Comparison of ENCODE assay signal across 1 cellular context in genomic region chr12:53727310-53728041, GRCh38.
A peak's percentile ranks its signal among the peaks of the same experiment; 100 is the strongest.
TF ChIP-seq lines count a peak whose summit lies in the region.

Gene CALCOCO1 (minus strand): TSS chr12:53727452. CDS start chr12:53725242, 2,210 bp downstream.

TF ChIP-seq in K562, 482 proteins besides CTCF, POLR2A, EP300 and RAD21 (continued from another document and continues in another):
- no peak for TF ChIP-seq REST (CRISPR knock-in tag; IDR thresholded peaks at IDR 0.05; ENCODE audit: low read depth)
- no peak for TF ChIP-seq LARP7 (IDR thresholded peaks at IDR 0.05)
- TF ChIP-seq ZNF217 (CRISPR knock-in tag; IDR thresholded peaks at IDR 0.05): no peak
- TF ChIP-seq JUND (IDR thresholded peaks at IDR 0.05; ENCODE audit: borderline replicate concordance, low read depth, low read length): peak; percentile 36; the same call in 1 of the 2 replicates
- TF ChIP-seq JUND (tag; IDR thresholded peaks at IDR 0.05; ENCODE audit: borderline replicate concordance, low read depth, low read length): no peak; the same call in 2 of the 3 replicates
- TF ChIP-seq RAD51 (IDR thresholded peaks at IDR 0.05; ENCODE audit: borderline replicate concordance, low read depth): peak; percentile 7; the same call in 1 of the 2 replicates
- no peak for TF ChIP-seq MAFG (tag; conservative IDR thresholded peaks at IDR 0.05)
- 0 out of 2 replicates have a peak, but pooled peaks have one; percentile 62 for TF ChIP-seq SREBF1 (IDR thresholded peaks at IDR 0.05; ENCODE audit: borderline replicate concordance, low read depth, low read length)
- peak; percentile 98 for TF ChIP-seq SAP30 (IDR thresholded peaks at IDR 0.05; ENCODE audit: borderline replicate concordance, insufficient read depth, low read depth, low read length, poor library complexity, severe bottlenecking)
- no peak for TF ChIP-seq STAG1 (CRISPR knock-in tag; IDR thresholded peaks at IDR 0.05; ENCODE audit: borderline replicate concordance)
- TF ChIP-seq GTF2A2 (tag; IDR thresholded peaks at IDR 0.05): no peak
- TF ChIP-seq TCF3 (CRISPR knock-in tag; IDR thresholded peaks at IDR 0.05): no peak
- no peak for TF ChIP-seq ZNF586 (CRISPR knock-in tag; conservative IDR thresholded peaks at IDR 0.05)
- TF ChIP-seq ZNF134 (CRISPR knock-in tag; conservative IDR thresholded peaks at IDR 0.05): peak; percentile 67
- TF ChIP-seq ZNF57 (CRISPR knock-in tag; IDR thresholded peaks at IDR 0.05): 0 out of 2 replicates have a peak, but pooled peaks have one; percentile 39
- no peak for TF ChIP-seq ZBTB1 (CRISPR knock-in tag; IDR thresholded peaks at IDR 0.05; ENCODE audit: borderline replicate concordance, low read depth)
- no peak for TF ChIP-seq PCBP1 (IDR thresholded peaks at IDR 0.05; ENCODE audit: low read depth, low read length, poor library complexity, severe bottlenecking)
- TF ChIP-seq U2AF1 (optimal IDR thresholded peaks at IDR 0.05; ENCODE audit: low read depth, low read length): no peak
- TF ChIP-seq HDGF (IDR thresholded peaks at IDR 0.05): no peak
- TF ChIP-seq ARID3B (CRISPR knock-in tag; IDR thresholded peaks at IDR 0.05; ENCODE audit: borderline replicate concordance): no peak
- no peak; the same call in 1 of the 2 replicates for TF ChIP-seq ZNF324 (CRISPR knock-in tag; IDR thresholded peaks at IDR 0.05)
- no peak for TF ChIP-seq NR2F6 (CRISPR knock-in tag; IDR thresholded peaks at IDR 0.05)
- TF ChIP-seq HNRNPH1 (optimal IDR thresholded peaks at IDR 0.05; ENCODE audit: low read depth, low read length): no peak
- peak; percentile 25; the same call in 1 of the 2 replicates for TF ChIP-seq MGA (IDR thresholded peaks at IDR 0.05)
- no peak for TF ChIP-seq ZHX1 (conservative IDR thresholded peaks at IDR 0.05; ENCODE audit: low read length)
- TF ChIP-seq FOS (IDR thresholded peaks at IDR 0.05; ENCODE audit: extremely low read depth, insufficient read length): no peak
- no peak for TF ChIP-seq C11orf30 (IDR thresholded peaks at IDR 0.05; ENCODE audit: low read depth)
- no peak for TF ChIP-seq ZNF224 (CRISPR knock-in tag; IDR thresholded peaks at IDR 0.05)
- TF ChIP-seq NUFIP1 (IDR thresholded peaks at IDR 0.05; ENCODE audit: partially characterized antibody): no peak
- no peak for TF ChIP-seq RBM39 (optimal IDR thresholded peaks at IDR 0.05; ENCODE audit: low read depth, low read length)
- no peak for TF ChIP-seq ZNF77 (CRISPR knock-in tag; IDR thresholded peaks at IDR 0.05)
- no peak for TF ChIP-seq RBM22 (IDR thresholded peaks at IDR 0.05; ENCODE audit: low read depth, low read length, poor library complexity, severe bottlenecking)
- TF ChIP-seq RERE (CRISPR knock-in tag; IDR thresholded peaks at IDR 0.05; ENCODE audit: borderline replicate concordance): no peak
- TF ChIP-seq RFX5 (IDR thresholded peaks at IDR 0.05; ENCODE audit: low read depth, low read length): no peak
- TF ChIP-seq XRCC3 (IDR thresholded peaks at IDR 0.05): no peak
